21 cellular contexts compared by ENCODE assay signal in genomic region chr21:27346041-27346448, GRCh38.
DNase-seq lines count a peak whose midpoint lies in the region; ATAC-seq, FAIRE-seq and TF ChIP-seq lines count a peak whose summit lies in the region.
"Had no signal": no experiment of that assay in that cellular context is flagged by ENCODE, and none has a peak within 500 bp of the region (broad histone marks: within the 10 kb centered on the region; RNA-seq: fewer than 3 reads in every experiment).

No MANE protein-coding gene starts in this region.

- H3K4me1 Mint-ChIP-seq in astrocyte (ENCODE audit: low read depth, unreplicated experiment), result peaks cover 6% of the 10 kb centered on the region
- H3K4me1 Mint-ChIP-seq: central memory CD8-positive, alpha-beta T cell; immature natural killer cell; neural crest cell had no signal

- H3K79me2 ChIP-seq in astrocyte (ENCODE audit: insufficient read depth, low read length), result no peaks in the 10 kb centered on the region

- no peak overlapping the region for H3K4me3 ChIP-seq in astrocyte (ENCODE audit: insufficient read depth, low read depth, low read length)
- H3K4me3 ChIP-seq: GM12878 had no signal

- no peak overlapping the region for H3K9ac ChIP-seq in astrocyte (ENCODE audit: low read length)

- peak; percentile 36 for DNase-seq in A172 (ENCODE audit: low spot score)
- peak; percentile 52 for DNase-seq in HS-5 (ENCODE audit: low read depth)
- peak; percentile 20 for DNase-seq in astrocyte (ENCODE audit: low read depth)
- DNase-seq in glomerular visceral epithelial cell (ENCODE audit: extremely low spot score), result peak; percentile 1
- no peak for DNase-seq in iPS-NIHi11 (ENCODE audit: low spot score)
- DNase-seq: 8988T; activated T-cell treated with anti-CD3 and anti-CD28 coated beads, Interleukin-2, amount 50 U/mL, for 24 hours; CD4-positive, alpha-beta T cell; effector memory CD8-positive, alpha-beta T cell; immature natural killer cell; mesendoderm; NCI-H1105 treated with DMSO at 0.1 percent for 48 hours; trophoblast cell had no signal

- no peak for TF ChIP-seq CTCF in astrocyte (IDR thresholded peaks at IDR 0.05; ENCODE audit: insufficient read depth, low read depth, low read length)

- no peaks in the 10 kb centered on the region for H3K9me3 ChIP-seq in astrocyte (ENCODE audit: insufficient read depth, low read depth, low read length)

- H3K4me2 ChIP-seq in astrocyte (ENCODE audit: low read length), result peak overlapping the region; percentile 16

- ATAC-seq in HG03342 (IDR thresholded peaks at IDR 0.05; ENCODE audit: unreplicated experiment) (no peak), GM18505 (IDR thresholded peaks at IDR 0.05; ENCODE audit: unreplicated experiment) (no peak), GM21528 (IDR thresholded peaks at IDR 0.05; ENCODE audit: low FRiP score, unreplicated experiment) (no peak)
- ATAC-seq: effector memory CD8-positive, alpha-beta T cell; GM12878 had no signal

- H3K4me1 ChIP-seq in astrocyte (ENCODE audit: insufficient read depth, low read length), result no peaks in the 10 kb centered on the region

- no peaks in the 10 kb centered on the region for H4K20me1 ChIP-seq in astrocyte (ENCODE audit: insufficient read depth, low read length)

- H3K9me3 Mint-ChIP-seq in astrocyte (ENCODE audit: unreplicated experiment), result no peaks in the 10 kb centered on the region
- H3K9me3 Mint-ChIP-seq: CD4-positive, alpha-beta T cell had no signal

- H3K4me3 Mint-ChIP-seq in astrocyte (ENCODE audit: unreplicated experiment), result no peak overlapping the region
- H3K4me3 Mint-ChIP-seq: activated naive CD8-positive, alpha-beta T cell; activated T-cell treated with anti-CD3 and anti-CD28 coated beads, Interleukin-2, amount 50 U/mL, for 24 hours; CD4-positive, alpha-beta T cell; central memory CD8-positive, alpha-beta T cell; effector memory CD8-positive, alpha-beta T cell; immature natural killer cell; neural crest cell had no signal

- peak overlapping the region; percentile 50 for H3K27ac ChIP-seq in astrocyte (ENCODE audit: low read depth, low read length)

- H3K27ac Mint-ChIP-seq in astrocyte (ENCODE audit: unreplicated experiment), result peak overlapping the region; percentile 95
- H3K27ac Mint-ChIP-seq: activated naive CD8-positive, alpha-beta T cell; activated T-cell treated with anti-CD3 and anti-CD28 coated beads, Interleukin-2, amount 50 U/mL, for 24 hours; CD4-positive, alpha-beta T cell; effector memory CD8-positive, alpha-beta T cell; immature natural killer cell had no signal

- TF ChIP-seq POLR2A in GM18505 (IDR thresholded peaks at IDR 0.05; ENCODE audit: borderline replicate concordance, extremely low read depth, insufficient read depth, insufficient read length), result no peak

- H3K36me3 ChIP-seq in astrocyte (ENCODE audit: insufficient read depth, low read length), result no peaks in the 10 kb centered on the region

- no peak overlapping the region for H2AFZ ChIP-seq in astrocyte (ENCODE audit: low read depth, low read length)

- peak; percentile 45 for FAIRE-seq in astrocyte (lab: Jason Lieb, UNC)
- FAIRE-seq: GM12878, TTC549 had no signal

- no peaks in the 10 kb centered on the region for H3K36me3 Mint-ChIP-seq in astrocyte (ENCODE audit: low read depth, unreplicated experiment)
- H3K36me3 Mint-ChIP-seq: activated naive CD8-positive, alpha-beta T cell; immature natural killer cell had no signal

- no peaks in the 10 kb centered on the region for H3K27me3 Mint-ChIP-seq in astrocyte (ENCODE audit: low read depth, unreplicated experiment)
- H3K27me3 Mint-ChIP-seq: activated naive CD8-positive, alpha-beta T cell; activated T-cell treated with anti-CD3 and anti-CD28 coated beads, Interleukin-2, amount 50 U/mL, for 24 hours; CD4-positive, alpha-beta T cell; central memory CD8-positive, alpha-beta T cell; effector memory CD8-positive, alpha-beta T cell had no signal

- no peaks in the 10 kb centered on the region for H3K27me3 ChIP-seq in astrocyte (ENCODE audit: insufficient read depth, low read length)
